ENCODE assay signal across 8 cellular contexts in genomic region chr15:31472636-31473383, GRCh38.
A peak's percentile ranks its signal among the peaks of the same experiment; 100 is the strongest.
DNase-seq lines count a peak whose midpoint lies in the region; ATAC-seq and TF ChIP-seq lines count a peak whose summit lies in the region.

No MANE protein-coding gene starts in this region.

- peak overlapping the region; percentile 86 for H3K27ac Mint-ChIP-seq in T-helper 1 cell treated with Interleukin-12 subunit alpha and Interleukin-12 subunit beta and Interleukin-4 antibody, amounts not matched to agents 30 μg/mL and 1 μg/mL, for 36 hours
- peak overlapping the region; percentile 69 for H3K27ac Mint-ChIP-seq in osteocyte (ENCODE audit: unreplicated experiment)

- peaks cover 14% of the 10 kb centered on the region for H3K36me3 Mint-ChIP-seq in T-helper 1 cell treated with Interleukin-12 subunit alpha and Interleukin-12 subunit beta and Interleukin-4 antibody, amounts not matched to agents 30 μg/mL and 1 μg/mL, for 36 hours (ENCODE audit: low read depth)
- no peaks in the 10 kb centered on the region for H3K36me3 Mint-ChIP-seq in osteocyte (ENCODE audit: unreplicated experiment)

- peak; percentile 93 to 94 for ATAC-seq in activated CD4-positive, CD25-positive, alpha-beta regulatory T cell treated with anti-CD3 and anti-CD28 coated beads, Interleukin-2, amount 50 U/mL, for 24 hours
- peak; percentile 88 for ATAC-seq in HG02938 (IDR thresholded peaks at IDR 0.05; ENCODE audit: unreplicated experiment)

- H3K4me1 Mint-ChIP-seq in T-helper 1 cell treated with Interleukin-12 subunit alpha and Interleukin-12 subunit beta and Interleukin-4 antibody, amounts not matched to agents 30 μg/mL and 1 μg/mL, for 36 hours (ENCODE audit: low read depth), result peaks cover 50% of the 10 kb centered on the region
- H3K4me1 Mint-ChIP-seq in osteocyte (ENCODE audit: unreplicated experiment), result peaks cover 26% of the 10 kb centered on the region

- H3K4me3 Mint-ChIP-seq in T-helper 1 cell treated with Interleukin-12 subunit alpha and Interleukin-12 subunit beta and Interleukin-4 antibody, amounts not matched to agents 30 μg/mL and 1 μg/mL, for 36 hours, result peak overlapping the region; percentile 59
- no peak overlapping the region for H3K4me3 Mint-ChIP-seq in osteocyte (ENCODE audit: unreplicated experiment)

- H3K9me3 Mint-ChIP-seq in T-helper 1 cell treated with Interleukin-12 subunit alpha and Interleukin-12 subunit beta and Interleukin-4 antibody, amounts not matched to agents 30 μg/mL and 1 μg/mL, for 36 hours, result peaks cover 5% of the 10 kb centered on the region
- no peaks in the 10 kb centered on the region for H3K9me3 Mint-ChIP-seq in osteocyte (ENCODE audit: unreplicated experiment)

- H3K27me3 Mint-ChIP-seq in T-helper 1 cell treated with Interleukin-12 subunit alpha and Interleukin-12 subunit beta and Interleukin-4 antibody, amounts not matched to agents 30 μg/mL and 1 μg/mL, for 36 hours (ENCODE audit: low read depth), result no peaks in the 10 kb centered on the region
- H3K27me3 Mint-ChIP-seq in osteocyte (ENCODE audit: unreplicated experiment), result no peaks in the 10 kb centered on the region

- no peak for TF ChIP-seq CTCF in osteocyte (IDR thresholded peaks at IDR 0.05)

- DNase-seq in activated CD4-positive, CD25-positive, alpha-beta regulatory T cell (lab: John Stamatoyannopoulos, UW), result no peak
- DNase-seq in dermis microvascular lymphatic vessel endothelial cell (ENCODE audit: low read depth in 2 of 2) (peak; percentile 64 to 65), osteocyte (ENCODE audit: extremely low spot score, unreplicated experiment) (peak; percentile 83), inferior parietal cortex (ENCODE audit: extremely low spot score) (no peak), SKM-1 treated with dmso at 0.1 percent for 144 hours (lab: John Stamatoyannopoulos, UW; ENCODE audit: unreplicated experiment) (no peak)

Comparison
In these comparisons a context has a peak if more than half of its experiments do, and no peak if none do; other contexts are left out.
1. DNase-seq: peak in dermis microvascular lymphatic vessel endothelial cell (2 of 2) and osteocyte (single experiment); none in activated CD4-positive, CD25-positive, alpha-beta regulatory T cell (0 of 4), inferior parietal cortex (single experiment) and SKM-1 treated with dmso at 0.1 percent for 144 hours (single experiment).